Comparison of ENCODE assay signal across 1 cellular context in the genomic region with DNA sequence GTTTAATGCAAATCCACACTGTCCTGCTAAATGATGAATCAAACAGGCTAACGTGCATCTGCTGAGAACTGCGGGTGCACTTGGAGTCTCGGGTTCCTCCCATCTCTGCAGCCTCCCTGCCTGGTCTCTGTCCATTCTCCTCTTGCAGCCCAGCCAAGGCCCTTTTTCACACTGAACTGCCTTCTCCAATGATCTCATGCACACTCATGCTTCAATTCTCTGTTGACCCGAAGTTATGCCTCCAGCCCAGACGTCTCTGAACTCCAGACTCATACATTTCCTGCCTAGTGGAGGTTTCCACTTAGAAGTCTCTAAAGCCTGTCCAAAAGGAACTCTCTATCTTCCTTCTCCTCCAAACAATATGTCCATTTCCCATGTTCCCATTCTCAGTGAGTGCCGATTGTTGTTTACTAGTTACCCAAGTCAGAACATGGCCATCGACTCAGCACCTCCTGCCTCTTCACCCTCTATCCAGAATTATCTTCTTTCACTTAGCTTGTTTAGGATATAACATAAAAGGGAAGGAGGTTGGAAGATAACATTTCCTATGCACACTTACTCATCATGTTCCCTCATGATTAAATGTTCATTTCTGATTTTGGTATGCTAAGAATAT.
TF ChIP-seq lines count a peak whose summit lies in the region.

No MANE protein-coding gene starts in this region.

TF ChIP-seq in SK-N-SH treated with all-trans-retinoic acid at 6 μM for 48 hours, 23 proteins besides CTCF, POLR2A, EP300 and RAD21 (continued from another document):
- TF ChIP-seq, protein P1, sequence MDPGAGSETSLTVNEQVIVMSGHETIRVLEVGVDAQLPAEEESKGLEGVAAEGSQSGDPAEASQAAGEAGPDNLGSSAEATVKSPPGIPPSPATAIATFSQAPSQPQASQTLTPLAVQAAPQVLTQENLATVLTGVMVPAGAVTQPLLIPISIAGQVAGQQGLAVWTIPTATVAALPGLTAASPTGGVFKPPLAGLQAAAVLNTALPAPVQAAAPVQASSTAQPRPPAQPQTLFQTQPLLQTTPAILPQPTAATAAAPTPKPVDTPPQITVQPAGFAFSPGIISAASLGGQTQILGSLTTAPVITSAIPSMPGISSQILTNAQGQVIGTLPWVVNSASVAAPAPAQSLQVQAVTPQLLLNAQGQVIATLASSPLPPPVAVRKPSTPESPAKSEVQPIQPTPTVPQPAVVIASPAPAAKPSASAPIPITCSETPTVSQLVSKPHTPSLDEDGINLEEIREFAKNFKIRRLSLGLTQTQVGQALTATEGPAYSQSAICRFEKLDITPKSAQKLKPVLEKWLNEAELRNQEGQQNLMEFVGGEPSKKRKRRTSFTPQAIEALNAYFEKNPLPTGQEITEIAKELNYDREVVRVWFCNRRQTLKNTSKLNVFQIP (CRISPR knock-in tag; IDR thresholded peaks at IDR 0.05; ENCODE audit: borderline replicate concordance, low read depth), result no peak
- TF ChIP-seq ARNTL (CRISPR knock-in tag; IDR thresholded peaks at IDR 0.05; ENCODE audit: borderline replicate concordance, low read depth) (no peak), ZC3H10 (CRISPR knock-in tag; IDR thresholded peaks at IDR 0.05) (no peak), BACH2 (CRISPR knock-in tag; IDR thresholded peaks at IDR 0.05; ENCODE audit: borderline replicate concordance) (no peak), OSR1 (CRISPR knock-in tag; IDR thresholded peaks at IDR 0.05) (no peak), ZNF565 (CRISPR knock-in tag; conservative IDR thresholded peaks at IDR 0.05; ENCODE audit: low read depth) (no peak), GLIS3 (CRISPR knock-in tag; IDR thresholded peaks at IDR 0.05) (no peak), TOX (CRISPR knock-in tag; IDR thresholded peaks at IDR 0.05; ENCODE audit: borderline replicate concordance) (no peak), RARB (CRISPR knock-in tag; IDR thresholded peaks at IDR 0.05) (no peak), ZNF70 (CRISPR knock-in tag; IDR thresholded peaks at IDR 0.05) (no peak), TCF4 (CRISPR knock-in tag; IDR thresholded peaks at IDR 0.05; ENCODE audit: borderline replicate concordance) (no peak), ZFP3 (CRISPR knock-in tag; IDR thresholded peaks at IDR 0.05) (no peak), ISL1 (CRISPR knock-in tag; IDR thresholded peaks at IDR 0.05) (no peak)
- TF ChIP-seq, protein P2, sequence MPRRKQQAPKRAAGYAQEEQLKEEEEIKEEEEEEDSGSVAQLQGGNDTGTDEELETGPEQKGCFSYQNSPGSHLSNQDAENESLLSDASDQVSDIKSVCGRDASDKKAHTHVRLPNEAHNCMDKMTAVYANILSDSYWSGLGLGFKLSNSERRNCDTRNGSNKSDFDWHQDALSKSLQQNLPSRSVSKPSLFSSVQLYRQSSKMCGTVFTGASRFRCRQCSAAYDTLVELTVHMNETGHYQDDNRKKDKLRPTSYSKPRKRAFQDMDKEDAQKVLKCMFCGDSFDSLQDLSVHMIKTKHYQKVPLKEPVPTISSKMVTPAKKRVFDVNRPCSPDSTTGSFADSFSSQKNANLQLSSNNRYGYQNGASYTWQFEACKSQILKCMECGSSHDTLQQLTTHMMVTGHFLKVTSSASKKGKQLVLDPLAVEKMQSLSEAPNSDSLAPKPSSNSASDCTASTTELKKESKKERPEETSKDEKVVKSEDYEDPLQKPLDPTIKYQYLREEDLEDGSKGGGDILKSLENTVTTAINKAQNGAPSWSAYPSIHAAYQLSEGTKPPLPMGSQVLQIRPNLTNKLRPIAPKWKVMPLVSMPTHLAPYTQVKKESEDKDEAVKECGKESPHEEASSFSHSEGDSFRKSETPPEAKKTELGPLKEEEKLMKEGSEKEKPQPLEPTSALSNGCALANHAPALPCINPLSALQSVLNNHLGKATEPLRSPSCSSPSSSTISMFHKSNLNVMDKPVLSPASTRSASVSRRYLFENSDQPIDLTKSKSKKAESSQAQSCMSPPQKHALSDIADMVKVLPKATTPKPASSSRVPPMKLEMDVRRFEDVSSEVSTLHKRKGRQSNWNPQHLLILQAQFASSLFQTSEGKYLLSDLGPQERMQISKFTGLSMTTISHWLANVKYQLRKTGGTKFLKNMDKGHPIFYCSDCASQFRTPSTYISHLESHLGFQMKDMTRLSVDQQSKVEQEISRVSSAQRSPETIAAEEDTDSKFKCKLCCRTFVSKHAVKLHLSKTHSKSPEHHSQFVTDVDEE (CRISPR knock-in tag; IDR thresholded peaks at IDR 0.05), result no peak
